1 cellular context compared by ENCODE assay signal in genomic region chr15:84714372-84714771, GRCh38.
TF ChIP-seq lines count a peak whose summit lies in the region.

No MANE protein-coding gene starts in this region.

TF ChIP-seq in HepG2, 621 proteins besides CTCF, POLR2A, EP300 and RAD21:
- TF ChIP-seq ZNF768 (CRISPR knock-in tag; IDR thresholded peaks at IDR 0.05) (peak; percentile 81; the same call in 1 of the 2 replicates), FOXC1 (CRISPR knock-in tag; IDR thresholded peaks at IDR 0.05; ENCODE audit: borderline replicate concordance) (no peak), ZHX1 (CRISPR knock-in tag; IDR thresholded peaks at IDR 0.05; ENCODE audit: low read depth) (no peak), ZSCAN25 (CRISPR knock-in tag; IDR thresholded peaks at IDR 0.05) (no peak)
TF ChIP-seq in HepG2: peak in this region for 1.
